Comparison of ENCODE assay signal across 8 cellular contexts in the genomic region with DNA sequence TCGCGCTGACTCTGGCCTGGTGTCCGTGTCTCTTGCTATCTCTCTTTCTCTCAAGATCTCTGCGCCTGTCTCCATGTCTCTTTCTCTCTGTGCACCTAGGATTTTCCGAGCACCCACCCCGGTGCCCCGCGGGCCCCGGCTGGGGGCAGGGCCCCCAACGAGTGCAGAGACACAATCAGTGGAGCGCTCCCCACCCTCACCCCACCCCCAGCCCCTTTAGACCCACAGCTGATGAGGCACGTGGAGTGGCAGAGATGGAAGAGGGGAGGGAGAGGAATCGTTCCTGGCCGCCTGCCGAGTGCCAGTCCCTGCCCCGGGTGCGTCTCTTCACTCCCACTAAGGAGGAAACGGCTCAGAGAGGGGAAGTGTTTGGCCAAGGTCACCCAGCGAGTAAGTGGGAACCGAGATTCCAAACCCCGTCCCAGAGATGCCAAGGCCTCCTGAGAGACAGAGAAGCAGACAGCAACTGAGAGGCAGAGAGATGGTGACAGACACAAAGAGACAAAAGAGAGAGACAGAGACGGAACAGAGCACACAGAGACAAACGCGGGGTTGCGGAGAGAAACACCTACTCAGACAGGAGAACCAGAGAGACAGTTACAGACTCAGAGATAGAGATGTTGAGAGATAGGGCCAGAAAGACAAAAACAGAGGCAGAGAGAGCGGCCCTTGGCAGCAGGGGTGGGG. TPM values are rescaled to one million over a fixed set of nuclear protein-coding genes. Genes with fewer than 3 reads are reported as not detected.
DNase-seq lines count a peak whose midpoint lies in the region; ATAC-seq, FAIRE-seq and TF ChIP-seq lines count a peak whose summit lies in the region.

No MANE protein-coding gene starts in this region.

- H3K4me3 ChIP-seq in HepG2 (replicated peaks in 1 of 3; ENCODE audit: insufficient read depth in 1 of 3, low read depth in 2 of 3, low read length in 3 of 3): peak overlapping the region; percentile 71 to 97 (median 79)

- peak overlapping the region; percentile 93 to 96 (median 96) for H3K27ac Mint-ChIP-seq in IgD-negative memory B cell
- H3K27ac Mint-ChIP-seq in T-helper 2 cell treated with Interferon-gamma antibody and Interleukin-4, amounts not matched to agents 5 μg/mL and 100 μg/mL, for 36 hours: peak overlapping the region; percentile 97
- peak overlapping the region; percentile 95 for H3K27ac Mint-ChIP-seq in stimulated activated naive B cell treated with anti-CD40 and anti-IgM and Interleukin-4, amounts not matched to agents 10 μg/mL and 1 μg/mL and 100 μg/mL, for 72 hours

- H4K20me1 ChIP-seq in HepG2 (ENCODE audit: insufficient read depth, low read length): no peaks in the 10 kb centered on the region

- H3K9ac ChIP-seq in HepG2 (ENCODE audit: insufficient read depth, low read depth, low read length): peak overlapping the region; percentile 89

- H3K27me3 Mint-ChIP-seq in IgD-negative memory B cell: no peaks in the 10 kb centered on the region
- peaks cover 4% of the 10 kb centered on the region for H3K27me3 Mint-ChIP-seq in T-helper 2 cell treated with Interferon-gamma antibody and Interleukin-4, amounts not matched to agents 5 μg/mL and 100 μg/mL, for 36 hours (ENCODE audit: low read depth)
- no peaks in the 10 kb centered on the region for H3K27me3 Mint-ChIP-seq in stimulated activated naive B cell treated with anti-CD40 and anti-IgM and Interleukin-4, amounts not matched to agents 10 μg/mL and 1 μg/mL and 100 μg/mL, for 72 hours

- peak overlapping the region; percentile 87 to 92 (median 89) for H3K4me3 Mint-ChIP-seq in IgD-negative memory B cell
- peak overlapping the region; percentile 90 for H3K4me3 Mint-ChIP-seq in T-helper 2 cell treated with Interferon-gamma antibody and Interleukin-4, amounts not matched to agents 5 μg/mL and 100 μg/mL, for 36 hours
- H3K4me3 Mint-ChIP-seq in stimulated activated naive B cell treated with anti-CD40 and anti-IgM and Interleukin-4, amounts not matched to agents 10 μg/mL and 1 μg/mL and 100 μg/mL, for 72 hours: peak overlapping the region; percentile 88 to 95

- H3K36me3 Mint-ChIP-seq in IgD-negative memory B cell: peaks cover 4% of the 10 kb centered on the region
- peaks cover 39% of the 10 kb centered on the region for H3K36me3 Mint-ChIP-seq in T-helper 2 cell treated with Interferon-gamma antibody and Interleukin-4, amounts not matched to agents 5 μg/mL and 100 μg/mL, for 36 hours (ENCODE audit: low read depth)
- peaks cover 23 to 35% of the 10 kb centered on the region in 2 donors for H3K36me3 Mint-ChIP-seq in stimulated activated naive B cell treated with anti-CD40 and anti-IgM and Interleukin-4, amounts not matched to agents 10 μg/mL and 1 μg/mL and 100 μg/mL, for 72 hours

- DNase-seq in stimulated activated CD4-positive, alpha-beta T cell treated with anti-CD3 and anti-CD28 coated beads, Interleukin-12 subunit alpha, Interleukin-12 subunit beta, amount 100 ng/mL, for 4 hours: peak; percentile 32
- no peak for DNase-seq in stimulated activated CD4-positive, alpha-beta T cell treated with anti-CD3 and anti-CD28 coated beads, Interleukin-4, amount 100 ng/mL, for 1 hour
- DNase-seq in T-helper 2 cell treated with Interferon-gamma antibody and Interleukin-4, amounts not matched to agents 5 μg/mL and 100 μg/mL, for 36 hours (ENCODE audit: low spot score): no peak
- DNase-seq in HepG2 (ENCODE audit: low spot score): peak; percentile 50
- peak; percentile 46 for DNase-seq in stimulated activated naive B cell treated with anti-CD40 and anti-IgM and Interleukin-4, amounts not matched to agents 10 μg/mL and 1 μg/mL and 100 μg/mL, for 72 hours
- DNase-seq in NCI-H345 (lab: John Stamatoyannopoulos, UW): no peak

- in situ Hi-C loops in HepG2 (cut with HindIII; ENCODE audit: extremely low pct_ligation_motif_present, low pct_unique_long_range_greater_than_20kb): no loop called here

- H3K4me2 ChIP-seq in HepG2 (ENCODE audit: low read depth, low read length): peak overlapping the region; percentile 87

- H3K4me1 Mint-ChIP-seq in IgD-negative memory B cell: peaks cover 31 to 46% (median 34%) of the 10 kb centered on the region in 3 donors
- H3K4me1 Mint-ChIP-seq in T-helper 2 cell treated with Interferon-gamma antibody and Interleukin-4, amounts not matched to agents 5 μg/mL and 100 μg/mL, for 36 hours (ENCODE audit: low read depth): peaks cover 50% of the 10 kb centered on the region
- H3K4me1 Mint-ChIP-seq in stimulated activated naive B cell treated with anti-CD40 and anti-IgM and Interleukin-4, amounts not matched to agents 10 μg/mL and 1 μg/mL and 100 μg/mL, for 72 hours: peaks cover 56 to 63% of the 10 kb centered on the region in 2 donors

- peaks cover 1 to 3% of the 10 kb centered on the region in 2 experiments; a peak in 3 of 5 replicates for H3K36me3 ChIP-seq in HepG2 (replicated peaks in 1 of 2; ENCODE audit: control insufficient read depth in 1 of 2, insufficient read depth in 2 of 2, low read length in 2 of 2)

- CTCF ChIA-PET in HepG2 (lab: Yijun Ruan, JAX; ENCODE audit: low intra/inter-chr PET ratio, low total read pairs): no interaction called here

- peak overlapping the region; percentile 55 for H3K27ac ChIP-seq in cingulate gyrus (ENCODE audit: low read depth, low read length)
- H3K27ac ChIP-seq in HepG2 (ENCODE audit: extremely low read length, insufficient read depth, low read length): peak overlapping the region; percentile 95

- peaks cover 16% of the 10 kb centered on the region for H3K79me2 ChIP-seq in HepG2 (ENCODE audit: insufficient read depth, low read length)

- peak; percentile 15 for ATAC-seq in HepG2
- peak; percentile 44 to 46 for ATAC-seq in stimulated activated naive B cell treated with anti-CD40 and anti-IgM and Interleukin-4, amounts not matched to agents 10 μg/mL and 1 μg/mL and 100 μg/mL, for 72 hours (replicated peaks)

- no peak for TF ChIP-seq RAD21 in HepG2 (CRISPR knock-in tag; IDR thresholded peaks at IDR 0.05)

- TF ChIP-seq CTCF in HepG2 (CRISPR knock-in tag; IDR thresholded peaks at IDR 0.05): no peak

- H3K9me3 ChIP-seq in HepG2 (ENCODE audit: low read length): no peaks in the 10 kb centered on the region

- no peaks in the 10 kb centered on the region; a peak in 1 of 5 replicates for H3K27me3 ChIP-seq in HepG2 (ENCODE audit: control insufficient read depth in 1 of 2, insufficient read depth in 2 of 2, low read length in 2 of 2)

- intact Hi-C loops in HepG2 (cut with micrococcal nuclease; ENCODE audit: unreplicated experiment): no loop called here

- peaks cover 82% of the 10 kb centered on the region for H3K4me1 ChIP-seq in HepG2 (ENCODE audit: insufficient read depth, low read length)

- POLR2A ChIA-PET in HepG2 (lab: Yijun Ruan, JAX): interaction anchor here (1.0 kb wide), 1 partner anchor 30 kb away, joined by 5 read pairs; no protein-coding TSS in a partner anchor

- TF ChIP-seq POLR2A in HepG2 (IDR thresholded peaks at IDR 0.05; ENCODE audit: insufficient read depth in 1 of 2, low read depth in 2 of 2, low read length in 2 of 2): no peak

- H2AFZ ChIP-seq in HepG2 (ENCODE audit: low read length): peak overlapping the region; percentile 50

- BruUV-seq in HepG2 (replicated peaks; lab: Mats Ljungman, UMichigan): no TSS peak

- no peaks in the 10 kb centered on the region for H3K9me3 Mint-ChIP-seq in IgD-negative memory B cell
- no peaks in the 10 kb centered on the region for H3K9me3 Mint-ChIP-seq in T-helper 2 cell treated with Interferon-gamma antibody and Interleukin-4, amounts not matched to agents 5 μg/mL and 100 μg/mL, for 36 hours
- no peaks in the 10 kb centered on the region for H3K9me3 Mint-ChIP-seq in stimulated activated naive B cell treated with anti-CD40 and anti-IgM and Interleukin-4, amounts not matched to agents 10 μg/mL and 1 μg/mL and 100 μg/mL, for 72 hours

- under 1% methylated on average over 26 of the region's 26 CpGs for WGBS in HepG2 (ENCODE audit: low lambda C conversion rate)

- peak; percentile 8 for FAIRE-seq in HepG2 (lab: Jason Lieb, UNC)

- TF ChIP-seq EP300 in HepG2 (IDR thresholded peaks at IDR 0.05; ENCODE audit: low read depth in 2 of 2, low read length in 2 of 2) (no peak), HepG2 (CRISPR knock-in tag; IDR thresholded peaks at IDR 0.05; ENCODE audit: borderline replicate concordance) (peak; percentile 11; the same call in 1 of the 2 replicates)

RNA-seq across cellular contexts. Expression of gene BCL3, which starts 0.6 kb away (rescaled TPM):
- polyA plus RNA-seq in IgD-negative memory B cell (12.6 TPM), HepG2 (2011; rRNA removed) (2.3 and 2.6 TPM in 2 replicates)
- 2.0 and 4.0 TPM in 2 replicates for total RNA-seq in HepG2 (2016; rRNA removed; fragmentation: Illumina TruSeq; extraction: Trizol)
- 4.5 and 8.9 TPM in 2 replicates for total RNA-seq in HepG2 (2016; cell fraction: cytosol; rRNA removed; fragmentation: Illumina TruSeq; extraction: Trizol; ENCODE audit: low read depth)
- total RNA-seq in HepG2 (2016; cell fraction: insoluble cytoplasmic fraction; rRNA removed; fragmentation: Illumina TruSeq; extraction: Trizol): 1.9 and 4.2 TPM in 2 replicates
- total RNA-seq in HepG2 (2016; cell fraction: membrane; rRNA removed; fragmentation: Illumina TruSeq; extraction: Trizol): 8.2 and 10.1 TPM in 2 replicates
- total RNA-seq in HepG2 (2016; cell fraction: nucleus; rRNA removed; fragmentation: Illumina TruSeq; extraction: Trizol): 3.1 and 4.6 TPM in 2 replicates
- 1.8 and 3.4 TPM in 2 replicates for polyA plus RNA-seq in HepG2 (2011; cell fraction: cytosol; rRNA removed)
- 23.1 and 29.5 TPM in 2 replicates for polyA plus RNA-seq in HepG2 (2011; cell fraction: nucleus; rRNA removed)
- polyA plus RNA-seq in HepG2 (2012): 6.8 and 9.9 TPM in 2 replicates
- polyA plus RNA-seq in HepG2 (2016; cell fraction: cytosol; fragmentation: Illumina TruSeq; extraction: Trizol; ENCODE audit: low read depth): 13.0 TPM in 2 replicates
- 8.2 and 12.0 TPM in 2 replicates for polyA plus RNA-seq in HepG2 (2016; cell fraction: insoluble cytoplasmic fraction; fragmentation: Illumina TruSeq; extraction: Trizol; ENCODE audit: low read depth)
- polyA plus RNA-seq in HepG2 (2016; cell fraction: membrane; fragmentation: Illumina TruSeq; extraction: Trizol; ENCODE audit: low read depth): 18.9 and 20.6 TPM in 2 replicates
- 17.9 and 18.7 TPM in 2 replicates for polyA plus RNA-seq in HepG2 (2016; cell fraction: nucleus; fragmentation: Illumina TruSeq; extraction: Trizol; ENCODE audit: insufficient read depth, low read depth)
- 5.3 and 5.6 TPM in 2 replicates for polyA minus RNA-seq in HepG2 (2011; rRNA and poly(A)+ RNA removed; ENCODE audit: low replicate concordance)
- 4.7 and 5.7 TPM in 2 replicates for polyA minus RNA-seq in HepG2 (2011; cell fraction: cytosol; rRNA and poly(A)+ RNA removed)
- 3.2 and 4.1 TPM in 2 replicates for polyA minus RNA-seq in HepG2 (2011; cell fraction: nucleus; rRNA and poly(A)+ RNA removed)

RNA-seq across cellular contexts. Expression of gene CBLC, which starts 29.8 kb away (rescaled TPM):
- polyA plus RNA-seq in IgD-negative memory B cell: not detected
- total RNA-seq in HepG2 (2016; rRNA removed; fragmentation: Illumina TruSeq; extraction: Trizol): 1.1 and 1.8 TPM in 2 replicates
- 0.81 and 0.97 TPM in 2 replicates for total RNA-seq in HepG2 (2016; cell fraction: cytosol; rRNA removed; fragmentation: Illumina TruSeq; extraction: Trizol; ENCODE audit: low read depth)
- 0.91 and 1.8 TPM in 2 replicates for total RNA-seq in HepG2 (2016; cell fraction: insoluble cytoplasmic fraction; rRNA removed; fragmentation: Illumina TruSeq; extraction: Trizol)
- 1.1 and 1.2 TPM in 2 replicates for total RNA-seq in HepG2 (2016; cell fraction: membrane; rRNA removed; fragmentation: Illumina TruSeq; extraction: Trizol)
- total RNA-seq in HepG2 (2016; cell fraction: nucleus; rRNA removed; fragmentation: Illumina TruSeq; extraction: Trizol): 1.6 and 2.7 TPM in 2 replicates
- polyA plus RNA-seq in HepG2 (2011; rRNA removed): 2.6 and 4.3 TPM in 2 replicates
- 1.4 and 2.1 TPM in 2 replicates for polyA plus RNA-seq in HepG2 (2011; cell fraction: cytosol; rRNA removed)
- 13.9 and 14.3 TPM in 2 replicates for polyA plus RNA-seq in HepG2 (2011; cell fraction: nucleus; rRNA removed)
- polyA plus RNA-seq in HepG2 (2012): 1.8 and 2.3 TPM in 2 replicates
- 0.87 and 0.89 TPM in 2 replicates for polyA plus RNA-seq in HepG2 (2016; cell fraction: cytosol; fragmentation: Illumina TruSeq; extraction: Trizol; ENCODE audit: low read depth)
- polyA plus RNA-seq in HepG2 (2016; cell fraction: insoluble cytoplasmic fraction; fragmentation: Illumina TruSeq; extraction: Trizol; ENCODE audit: low read depth): 1.1 and 1.9 TPM in 2 replicates
- 0.50 and 0.61 TPM in 2 replicates for polyA plus RNA-seq in HepG2 (2016; cell fraction: membrane; fragmentation: Illumina TruSeq; extraction: Trizol; ENCODE audit: low read depth)
- 4.5 and 5.6 TPM in 2 replicates for polyA plus RNA-seq in HepG2 (2016; cell fraction: nucleus; fragmentation: Illumina TruSeq; extraction: Trizol; ENCODE audit: insufficient read depth, low read depth)
- 0.33 and 11.2 TPM in 2 replicates for polyA minus RNA-seq in HepG2 (2011; rRNA and poly(A)+ RNA removed; ENCODE audit: low replicate concordance)
- 1.4 and 2.2 TPM in 2 replicates for polyA minus RNA-seq in HepG2 (2011; cell fraction: cytosol; rRNA and poly(A)+ RNA removed)
- polyA minus RNA-seq in HepG2 (2011; cell fraction: nucleus; rRNA and poly(A)+ RNA removed): 3.9 and 5.8 TPM in 2 replicates

RNA-seq across cellular contexts. Expression of gene CEACAM16, which starts 48.9 kb away (rescaled TPM):
- not detected for polyA plus RNA-seq in IgD-negative memory B cell
- total RNA-seq in HepG2 (2016; rRNA removed; fragmentation: Illumina TruSeq; extraction: Trizol): not detected in 2 replicates
- total RNA-seq in HepG2 (2016; cell fraction: cytosol; rRNA removed; fragmentation: Illumina TruSeq; extraction: Trizol; ENCODE audit: low read depth): not detected in 2 replicates
- total RNA-seq in HepG2 (2016; cell fraction: insoluble cytoplasmic fraction; rRNA removed; fragmentation: Illumina TruSeq; extraction: Trizol): not detected in 2 replicates
- not detected in 2 replicates for total RNA-seq in HepG2 (2016; cell fraction: membrane; rRNA removed; fragmentation: Illumina TruSeq; extraction: Trizol)
- total RNA-seq in HepG2 (2016; cell fraction: nucleus; rRNA removed; fragmentation: Illumina TruSeq; extraction: Trizol): not detected in 2 replicates
- not detected in 2 replicates for polyA plus RNA-seq in HepG2 (2011; rRNA removed)
- polyA plus RNA-seq in HepG2 (2011; cell fraction: cytosol; rRNA removed): not detected in 2 replicates
- not detected in 2 replicates for polyA plus RNA-seq in HepG2 (2011; cell fraction: nucleus; rRNA removed)
- polyA plus RNA-seq in HepG2 (2012): not detected in 2 replicates
- not detected in 2 replicates for polyA plus RNA-seq in HepG2 (2016; cell fraction: cytosol; fragmentation: Illumina TruSeq; extraction: Trizol; ENCODE audit: low read depth)
- not detected in 2 replicates for polyA plus RNA-seq in HepG2 (2016; cell fraction: insoluble cytoplasmic fraction; fragmentation: Illumina TruSeq; extraction: Trizol; ENCODE audit: low read depth)
- polyA plus RNA-seq in HepG2 (2016; cell fraction: membrane; fragmentation: Illumina TruSeq; extraction: Trizol; ENCODE audit: low read depth): not detected in 2 replicates
- polyA plus RNA-seq in HepG2 (2016; cell fraction: nucleus; fragmentation: Illumina TruSeq; extraction: Trizol; ENCODE audit: insufficient read depth, low read depth): not detected in 2 replicates
- polyA minus RNA-seq in HepG2 (2011; rRNA and poly(A)+ RNA removed; ENCODE audit: low replicate concordance): not detected in 2 replicates
- not detected in 2 replicates for polyA minus RNA-seq in HepG2 (2011; cell fraction: cytosol; rRNA and poly(A)+ RNA removed)
- polyA minus RNA-seq in HepG2 (2011; cell fraction: nucleus; rRNA and poly(A)+ RNA removed): not detected in 2 replicates

Comparison
In these comparisons a context has a peak if more than half of its experiments do, and no peak if none do; other contexts are left out.
1. DNase-seq: peak in stimulated activated CD4-positive, alpha-beta T cell treated with anti-CD3 and anti-CD28 coated beads, Interleukin-12 subunit alpha, Interleukin-12 subunit beta, amount 100 ng/mL, for 4 hours (single experiment), HepG2 (single experiment) and stimulated activated naive B cell treated with anti-CD40 and anti-IgM and Interleukin-4, amounts not matched to agents 10 μg/mL and 1 μg/mL and 100 μg/mL, for 72 hours (single experiment); none in stimulated activated CD4-positive, alpha-beta T cell treated with anti-CD3 and anti-CD28 coated beads, Interleukin-4, amount 100 ng/mL, for 1 hour (single experiment), T-helper 2 cell treated with Interferon-gamma antibody and Interleukin-4, amounts not matched to agents 5 μg/mL and 100 μg/mL, for 36 hours (single experiment) and NCI-H345 (single experiment).
2. Peak in every context shown above with its lines, with median percentiles within 50 percentile points of each other: H3K27ac Mint-ChIP-seq and H3K4me3 Mint-ChIP-seq.